25 cellular contexts compared by ENCODE assay signal in the genomic region with DNA sequence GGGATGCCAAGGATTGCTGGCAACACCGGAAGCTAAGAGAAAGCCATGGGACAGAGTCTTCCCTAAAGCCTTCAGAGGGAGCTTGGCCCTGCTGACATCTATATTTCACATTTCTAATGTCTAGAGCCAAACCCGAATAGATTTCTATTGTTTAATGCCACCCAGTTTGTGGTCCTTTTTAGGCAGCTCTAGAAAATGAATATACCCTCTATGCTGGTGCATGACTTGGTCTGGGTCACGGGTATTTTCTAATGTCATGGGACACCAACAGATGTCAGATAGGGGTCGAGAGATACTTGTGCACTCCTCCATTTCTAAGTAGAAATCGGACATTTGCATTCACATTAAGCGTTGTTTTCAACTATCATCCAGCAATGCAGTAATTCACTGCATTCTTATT.
"Had no signal": no experiment of that assay in that cellular context is flagged by ENCODE, and none has a peak within 500 bp of the region (broad histone marks: within the 10 kb centered on the region; RNA-seq: fewer than 3 reads in every experiment).

No MANE protein-coding gene starts in this region.

- H3K36me3 Mint-ChIP-seq: activated naive CD8-positive, alpha-beta T cell treated with anti-CD3 and anti-CD28 coated beads for 36 hours had no signal

- H3K27ac Mint-ChIP-seq: activated CD4-positive, alpha-beta T cell treated with anti-CD3 and anti-CD28 coated beads, Interleukin-2, amount 10 ng/mL, durations not matched to agents 24 days and 14 days; activated CD8-positive, alpha-beta T cell treated with anti-CD3 and anti-CD28 coated beads for 36 hours; activated naive CD8-positive, alpha-beta T cell treated with anti-CD3 and anti-CD28 coated beads for 36 hours; activated T-cell treated with anti-CD3 and anti-CD28 coated beads, Interleukin-2, amount 50 U/mL, for 72 hours; activated T-helper 17 cell treated with anti-CD3 and anti-CD28 coated beads, Interleukin-2, amount 50 U/mL, for 72 hours had no signal

- H3K4me3 ChIP-seq: MG63, SK-N-MC had no signal

- DNase-seq: activated CD4-positive, alpha-beta T cell treated with anti-CD3 and anti-CD28 coated beads, Interleukin-2, amount 10 ng/mL, durations not matched to agents 24 days and 14 days; activated CD4-positive, alpha-beta T cell treated with anti-CD3 and anti-CD28 coated beads, Interleukin-2, amount 50 U/mL, for 4 hours; activated CD8-positive, alpha-beta T cell treated with anti-CD3 and anti-CD28 coated beads for 36 hours; activated effector memory CD4-positive, alpha-beta T cell treated with anti-CD3 and anti-CD28 coated beads, Interleukin-2, amount 50 U/mL, for 16 hours; activated naive CD4-positive, alpha-beta T cell; activated naive CD4-positive, alpha-beta T cell treated with anti-CD3 and anti-CD28 coated beads, Interleukin-2, amount 50 U/mL, for 16 hours; activated naive CD8-positive, alpha-beta T cell treated with anti-CD3 and anti-CD28 coated beads for 36 hours; activated T-cell treated with anti-CD3 and anti-CD28 coated beads, Interleukin-2, amount 50 U/mL, for 1 hour; activated T-cell treated with anti-CD3 and anti-CD28 coated beads, Interleukin-2, amount 50 U/mL, for 72 hours; amniotic stem cell; aorta; Karpas-422; MG63; NCI-H1048; NCI-H1105 treated with DMSO at 0.1 percent for 48 hours; NCI-H1436; NCI-H1930; NCI-H2081 treated with DMSO at 0.1 percent for 48 hours; NCI-H226; NCI-H524; NK-92 treated with Interleukin-12 subunit alpha and Interleukin-12 subunit beta, amount 100 ng/mL, for 24 hours; Right ventricle myocardium superior; T1000 had no signal

- H3K9me3 Mint-ChIP-seq: activated CD4-positive, alpha-beta T cell treated with anti-CD3 and anti-CD28 coated beads, Interleukin-2, amount 10 ng/mL, durations not matched to agents 24 days and 14 days; activated CD8-positive, alpha-beta T cell treated with anti-CD3 and anti-CD28 coated beads for 36 hours; activated naive CD8-positive, alpha-beta T cell treated with anti-CD3 and anti-CD28 coated beads for 36 hours; activated T-cell treated with anti-CD3 and anti-CD28 coated beads, Interleukin-2, amount 50 U/mL, for 72 hours; activated T-helper 17 cell treated with anti-CD3 and anti-CD28 coated beads, Interleukin-2, amount 50 U/mL, for 72 hours had no signal

- H3K9me3 ChIP-seq: MG63 had no signal

- H3K27me3 ChIP-seq: MG63 had no signal

- H3K27ac ChIP-seq: SK-N-MC had no signal

- H3K4me3 Mint-ChIP-seq: activated CD4-positive, alpha-beta T cell treated with anti-CD3 and anti-CD28 coated beads, Interleukin-2, amount 10 ng/mL, durations not matched to agents 24 days and 14 days; activated CD8-positive, alpha-beta T cell treated with anti-CD3 and anti-CD28 coated beads for 36 hours; activated naive CD8-positive, alpha-beta T cell treated with anti-CD3 and anti-CD28 coated beads for 36 hours; activated T-cell treated with anti-CD3 and anti-CD28 coated beads, Interleukin-2, amount 50 U/mL, for 72 hours; activated T-helper 17 cell treated with anti-CD3 and anti-CD28 coated beads, Interleukin-2, amount 50 U/mL, for 72 hours had no signal

- H3K4me1 Mint-ChIP-seq: activated CD4-positive, alpha-beta T cell treated with anti-CD3 and anti-CD28 coated beads, Interleukin-2, amount 10 ng/mL, durations not matched to agents 24 days and 14 days; activated naive CD8-positive, alpha-beta T cell treated with anti-CD3 and anti-CD28 coated beads for 36 hours; activated T-helper 17 cell treated with anti-CD3 and anti-CD28 coated beads, Interleukin-2, amount 50 U/mL, for 72 hours had no signal

- H3K27me3 Mint-ChIP-seq: activated CD4-positive, alpha-beta T cell treated with anti-CD3 and anti-CD28 coated beads, Interleukin-2, amount 10 ng/mL, durations not matched to agents 24 days and 14 days; activated CD8-positive, alpha-beta T cell treated with anti-CD3 and anti-CD28 coated beads for 36 hours had no signal

- H3K36me3 ChIP-seq: MG63 had no signal
